ENCODE assay signal across 8 cellular contexts in the genomic region with DNA sequence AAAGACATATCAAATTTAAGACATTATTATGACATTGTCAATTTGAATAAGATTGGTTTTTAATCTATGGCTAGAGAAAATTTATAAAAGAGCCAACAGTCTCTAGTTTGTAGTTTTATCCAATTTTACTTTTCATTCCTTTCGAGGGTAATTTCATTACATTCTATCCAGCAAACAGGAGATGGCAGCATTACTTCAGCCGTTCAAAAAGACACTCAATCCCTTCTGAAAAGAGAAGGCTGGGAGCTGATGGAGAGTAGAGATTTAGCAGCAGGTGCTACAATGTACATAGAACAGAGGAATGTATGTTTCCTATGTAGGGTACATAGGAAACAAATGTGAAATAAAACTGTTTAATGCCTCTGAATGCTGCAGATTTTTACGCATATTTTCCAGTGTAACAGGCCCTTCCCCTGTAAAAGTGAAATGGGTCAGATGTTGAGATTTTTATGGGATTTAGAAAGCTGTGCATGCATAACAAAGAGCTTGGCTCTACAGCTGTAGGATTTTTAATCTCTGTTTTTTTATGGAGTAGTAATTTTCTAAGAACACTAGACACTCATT. TPM values are rescaled to one million over a fixed set of nuclear protein-coding genes. Genes with fewer than 3 reads are reported as not detected.
DNase-seq lines count a peak whose midpoint lies in the region; ATAC-seq and TF ChIP-seq lines count a peak whose summit lies in the region.

No MANE protein-coding gene starts in this region.

- CTCF ChIA-PET in HEK293T (lab: Yijun Ruan, JAX): interaction anchor here (0.7 to 2.0 kb wide), 6 partner anchors 19 to 722 kb away, joined by 3 to 10 read pairs (median 5); no protein-coding TSS in a partner anchor
- CTCF ChIA-PET in PC-3 (lab: Charles Lee): interaction anchor here (0.6 to 1.2 kb wide), 7 partner anchors 9 to 721 kb away, joined by 3 to 12 read pairs (median 4); no protein-coding TSS in a partner anchor

- no peaks in the 10 kb centered on the region for H3F3A ChIP-seq in PC-3 (ENCODE audit: low read length, unreplicated experiment)

- H3K27ac ChIP-seq in PC-3 (ENCODE audit: low read length): no peak overlapping the region

- peaks cover 4% of the 10 kb centered on the region for H3K4me1 Mint-ChIP-seq in type B pancreatic cell (ENCODE audit: unreplicated experiment)

- no peaks in the 10 kb centered on the region for H3K36me3 ChIP-seq in PC-3 (ENCODE audit: low read depth, low read length)

- H3K27me3 ChIP-seq in PC-3 (ENCODE audit: low read length): no peaks in the 10 kb centered on the region

- peaks cover 5% of the 10 kb centered on the region for H3K9me3 Mint-ChIP-seq in type B pancreatic cell

- TF ChIP-seq CTCF in PC-3 (conservative IDR thresholded peaks at IDR 0.05; ENCODE audit: low read depth, low read length) (peak; percentile 73), fibroblast of pulmonary artery (IDR thresholded peaks at IDR 0.05; ENCODE audit: low read length, missing control alignments) (peak; percentile 69), type B pancreatic cell (conservative IDR thresholded peaks at IDR 0.05) (peak; percentile 83)

- no peak overlapping the region for H3K4me2 ChIP-seq in PC-3 (ENCODE audit: low read length)

- H3K27me3 Mint-ChIP-seq in type B pancreatic cell: peaks cover 8% of the 10 kb centered on the region

- BruUV-seq in PC-3 (replicated peaks; lab: Mats Ljungman, UMichigan): no TSS peak

- H3K4me3 Mint-ChIP-seq in type B pancreatic cell: no peak overlapping the region

- H2AFZ ChIP-seq in PC-3 (ENCODE audit: low read length): no peak overlapping the region

- DNase-seq in Ammon's horn (ENCODE audit: low spot score): peak; percentile 73
- DNase-seq in HEK293T (ENCODE audit: extremely low spot score): peak; percentile 38
- DNase-seq in PC-3: peak; percentile 60
- DNase-seq in fibroblast of pulmonary artery (ENCODE audit: low read depth): peak; percentile 62
- no peak for DNase-seq in type B pancreatic cell (ENCODE audit: extremely low spot score, unreplicated experiment)
- DNase-seq in occipital lobe (lab: John Stamatoyannopoulos, UW): no peak
- DNase-seq in GM19238 (ENCODE audit: insufficient read length, low spot score): no peak
- DNase-seq in NOMO-1 treated with dmso at 0.1 percent for 144 hours (lab: John Stamatoyannopoulos, UW; ENCODE audit: unreplicated experiment): no peak

- no peak overlapping the region for H3K27ac Mint-ChIP-seq in type B pancreatic cell

- ATAC-seq in PC-3: peak; percentile 61; the same call in 1 of the 2 replicates

- H3K4me3 ChIP-seq in PC-3 (ENCODE audit: low read length) (no peak overlapping the region), fibroblast of pulmonary artery (replicated peaks; ENCODE audit: low read depth, low read length) (no peak overlapping the region)

- H3K9ac ChIP-seq in PC-3 (ENCODE audit: low read length): no peak overlapping the region

- H3K4me1 ChIP-seq in PC-3 (ENCODE audit: insufficient read depth, low read length): no peaks in the 10 kb centered on the region

- H4K20me1 ChIP-seq in PC-3 (ENCODE audit: low read length): no peaks in the 10 kb centered on the region

- no peaks in the 10 kb centered on the region for H3K9me2 ChIP-seq in PC-3 (replicated peaks; ENCODE audit: low read length)

- H3K9me3 ChIP-seq in PC-3 (ENCODE audit: low read length): no peaks in the 10 kb centered on the region

- POLR2A ChIA-PET in HEK293T (lab: Yijun Ruan, JAX): interaction anchor here (0.7 kb wide), 1 partner anchor 324 kb away, joined by 3 read pairs; no protein-coding TSS in a partner anchor
- POLR2A ChIA-PET in PC-3 (lab: Charles Lee; ENCODE audit: unreplicated experiment): interaction anchor here (0.5 to 0.6 kb wide), 2 partner anchors 129 to 748 kb away, joined by 3 to 6 read pairs; no protein-coding TSS in a partner anchor

- no peaks in the 10 kb centered on the region for H3K79me2 ChIP-seq in PC-3 (ENCODE audit: low read length)

- intact Hi-C loops in PC-3 (cut with micrococcal nuclease): loop anchor here (1.0 to 10.0 kb wide), 6 partner anchors 131 to 1084 kb away; no protein-coding TSS in a partner anchor

- no peaks in the 10 kb centered on the region for H3K36me3 Mint-ChIP-seq in type B pancreatic cell

TF ChIP-seq in HEK293T, 16 proteins besides CTCF, POLR2A, EP300 and RAD21:
- TF ChIP-seq, protein P1, sequence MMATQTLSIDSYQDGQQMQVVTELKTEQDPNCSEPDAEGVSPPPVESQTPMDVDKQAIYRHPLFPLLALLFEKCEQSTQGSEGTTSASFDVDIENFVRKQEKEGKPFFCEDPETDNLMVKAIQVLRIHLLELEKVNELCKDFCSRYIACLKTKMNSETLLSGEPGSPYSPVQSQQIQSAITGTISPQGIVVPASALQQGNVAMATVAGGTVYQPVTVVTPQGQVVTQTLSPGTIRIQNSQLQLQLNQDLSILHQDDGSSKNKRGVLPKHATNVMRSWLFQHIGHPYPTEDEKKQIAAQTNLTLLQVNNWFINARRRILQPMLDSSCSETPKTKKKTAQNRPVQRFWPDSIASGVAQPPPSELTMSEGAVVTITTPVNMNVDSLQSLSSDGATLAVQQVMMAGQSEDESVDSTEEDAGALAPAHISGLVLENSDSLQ (IDR thresholded peaks at IDR 0.05): no peak
- no peak for TF ChIP-seq FOXM1 (IDR thresholded peaks at IDR 0.05; ENCODE audit: borderline replicate concordance)
- TF ChIP-seq LEF1 (IDR thresholded peaks at IDR 0.05; ENCODE audit: borderline replicate concordance): no peak

RNA-seq across cellular contexts. Expression of a gene that starts 15.9 kb away (rescaled TPM):
- 770 and 1,189 TPM in 2 replicates for total RNA-seq in PC-3 (2014; rRNA removed)
- 1,352 and 1,365 TPM in 2 replicates for total RNA-seq in type B pancreatic cell (ENCODE audit: low replicate concordance)
- 772 TPM for total RNA-seq in occipital lobe

RNA-seq across cellular contexts. Expression of a gene that starts 31.9 kb away (rescaled TPM):
- total RNA-seq in PC-3 (2014; rRNA removed) (8.4 and 9.1 TPM in 2 replicates), type B pancreatic cell (ENCODE audit: low replicate concordance) (17.6 and 19.3 TPM in 2 replicates), occipital lobe (16.4 TPM)

Comparison
In these comparisons a context has a peak if more than half of its experiments do, and no peak if none do; other contexts are left out.
1. DNase-seq: peak in Ammon's horn (single experiment), HEK293T (single experiment), PC-3 (single experiment) and fibroblast of pulmonary artery (single experiment); none in type B pancreatic cell (single experiment), occipital lobe (single experiment), GM19238 (single experiment) and NOMO-1 treated with dmso at 0.1 percent for 144 hours (single experiment).
2. Peak in every context shown above with its lines, with median percentiles within 50 percentile points of each other: CTCF ChIP-seq.